ENCODE assay signal across 1 cellular context in the genomic region with DNA sequence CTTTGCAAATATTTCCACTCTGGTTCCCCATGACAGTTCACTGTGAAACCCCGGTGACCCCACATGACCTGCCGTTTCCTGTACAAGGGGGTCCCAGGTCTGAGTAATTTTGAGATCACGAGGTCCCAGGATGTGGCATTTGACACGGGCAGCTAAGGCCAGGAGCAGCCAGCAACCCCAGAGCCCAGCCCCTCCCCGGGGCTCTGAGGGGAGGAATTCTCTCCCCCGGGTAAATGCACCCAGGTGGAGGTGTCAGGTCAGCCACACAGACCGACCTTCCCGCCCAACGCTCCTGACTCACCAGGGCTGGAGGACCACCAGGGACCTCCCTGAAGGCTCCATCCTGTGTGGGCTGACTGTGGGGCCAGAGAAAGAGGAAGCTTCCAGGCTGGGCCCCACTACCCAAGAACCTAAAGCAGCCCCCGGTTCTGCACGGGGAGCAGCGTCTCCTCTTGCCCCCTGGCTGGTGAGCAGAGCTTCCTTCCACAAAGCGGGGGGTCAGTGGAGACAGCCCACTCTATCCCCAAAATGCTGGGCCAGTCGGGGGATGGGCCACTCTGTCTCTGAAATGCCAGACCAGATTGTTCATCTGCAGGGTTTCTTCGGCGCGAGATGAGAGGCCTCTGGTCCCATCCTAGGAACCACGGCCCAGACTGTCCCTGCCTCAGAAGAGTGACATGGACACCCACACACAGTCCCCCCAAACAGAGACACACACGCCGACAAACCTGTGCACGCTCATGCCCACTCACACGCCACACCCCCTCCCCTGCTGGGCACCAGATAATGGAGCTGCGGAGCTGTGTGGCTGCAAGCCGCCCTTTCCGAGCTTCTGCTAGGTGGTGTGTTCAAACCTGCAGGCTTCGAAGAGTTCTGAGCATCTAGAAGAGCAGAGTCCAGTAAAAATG.
TF ChIP-seq lines count a peak whose summit lies in the region.

No MANE protein-coding gene starts in this region.

TF ChIP-seq in HepG2, 621 proteins besides CTCF, POLR2A, EP300 and RAD21 (continued from another document and continues in another):
- TF ChIP-seq ZNF407 (CRISPR knock-in tag; IDR thresholded peaks at IDR 0.05; ENCODE audit: not compliant biosample characterization) (no peak), TOE1 (CRISPR knock-in tag; IDR thresholded peaks at IDR 0.05) (no peak), ZNF256 (CRISPR knock-in tag; conservative IDR thresholded peaks at IDR 0.05) (no peak), GABPA (IDR thresholded peaks at IDR 0.05; ENCODE audit: low read depth, low read length) (no peak), GABPA (CRISPR knock-in tag; IDR thresholded peaks at IDR 0.05; ENCODE audit: low read depth) (no peak), NCOR1 (IDR thresholded peaks at IDR 0.05; ENCODE audit: borderline replicate concordance, low read length) (no peak), PITX1 (CRISPR knock-in tag; IDR thresholded peaks at IDR 0.05) (no peak), HOXA5 (CRISPR knock-in tag; IDR thresholded peaks at IDR 0.05) (no peak), ZNF784 (CRISPR knock-in tag; IDR thresholded peaks at IDR 0.05; ENCODE audit: borderline replicate concordance) (no peak), CBFB (CRISPR knock-in tag; IDR thresholded peaks at IDR 0.05) (0 out of 2 replicates have a peak, but pooled peaks have one; percentile 13), ZNF615 (CRISPR knock-in tag; IDR thresholded peaks at IDR 0.05; ENCODE audit: borderline replicate concordance) (no peak), ZNF605 (CRISPR knock-in tag; IDR thresholded peaks at IDR 0.05) (no peak), XRCC5 (optimal IDR thresholded peaks at IDR 0.05; ENCODE audit: low read length) (no peak), ASH2L (IDR thresholded peaks at IDR 0.05; ENCODE audit: insufficient read length, low read depth, low read length) (no peak), RFXANK (CRISPR knock-in tag; IDR thresholded peaks at IDR 0.05) (no peak), SSRP1 (CRISPR knock-in tag; IDR thresholded peaks at IDR 0.05) (no peak), IKZF4 (CRISPR knock-in tag; IDR thresholded peaks at IDR 0.05; ENCODE audit: borderline replicate concordance, low read depth, not compliant biosample characterization) (peak; percentile 44), ZNF350 (CRISPR knock-in tag; IDR thresholded peaks at IDR 0.05; ENCODE audit: borderline replicate concordance, low read depth) (0 out of 2 replicates have a peak, but pooled peaks have one; percentile 5), SMC3 (IDR thresholded peaks at IDR 0.05; ENCODE audit: low read length) (no peak), ZNF160 (CRISPR knock-in tag; IDR thresholded peaks at IDR 0.05) (no peak), ZNF460 (CRISPR knock-in tag; IDR thresholded peaks at IDR 0.05; ENCODE audit: borderline replicate concordance) (no peak), NFKBIZ (CRISPR knock-in tag; IDR thresholded peaks at IDR 0.05) (no peak), ZNF333 (CRISPR knock-in tag; IDR thresholded peaks at IDR 0.05; ENCODE audit: borderline replicate concordance) (no peak), ZBTB38 (CRISPR knock-in tag; IDR thresholded peaks at IDR 0.05) (peak; percentile 76; the same call in 1 of the 2 replicates), PHF5A (CRISPR knock-in tag; IDR thresholded peaks at IDR 0.05; ENCODE audit: low read depth, unreplicated experiment) (no peak), XBP1 (CRISPR knock-in tag; IDR thresholded peaks at IDR 0.05) (no peak), U2AF2 (IDR thresholded peaks at IDR 0.05; ENCODE audit: low read depth, low read length) (no peak), ZNF891 (CRISPR knock-in tag; IDR thresholded peaks at IDR 0.05) (0 out of 2 replicates have a peak, but pooled peaks have one; percentile 17)
- TF ChIP-seq, protein P1, sequence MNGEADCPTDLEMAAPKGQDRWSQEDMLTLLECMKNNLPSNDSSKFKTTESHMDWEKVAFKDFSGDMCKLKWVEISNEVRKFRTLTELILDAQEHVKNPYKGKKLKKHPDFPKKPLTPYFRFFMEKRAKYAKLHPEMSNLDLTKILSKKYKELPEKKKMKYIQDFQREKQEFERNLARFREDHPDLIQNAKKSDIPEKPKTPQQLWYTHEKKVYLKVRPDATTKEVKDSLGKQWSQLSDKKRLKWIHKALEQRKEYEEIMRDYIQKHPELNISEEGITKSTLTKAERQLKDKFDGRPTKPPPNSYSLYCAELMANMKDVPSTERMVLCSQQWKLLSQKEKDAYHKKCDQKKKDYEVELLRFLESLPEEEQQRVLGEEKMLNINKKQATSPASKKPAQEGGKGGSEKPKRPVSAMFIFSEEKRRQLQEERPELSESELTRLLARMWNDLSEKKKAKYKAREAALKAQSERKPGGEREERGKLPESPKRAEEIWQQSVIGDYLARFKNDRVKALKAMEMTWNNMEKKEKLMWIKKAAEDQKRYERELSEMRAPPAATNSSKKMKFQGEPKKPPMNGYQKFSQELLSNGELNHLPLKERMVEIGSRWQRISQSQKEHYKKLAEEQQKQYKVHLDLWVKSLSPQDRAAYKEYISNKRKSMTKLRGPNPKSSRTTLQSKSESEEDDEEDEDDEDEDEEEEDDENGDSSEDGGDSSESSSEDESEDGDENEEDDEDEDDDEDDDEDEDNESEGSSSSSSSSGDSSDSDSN (CRISPR knock-in tag; IDR thresholded peaks at IDR 0.05) = no peak
- TF ChIP-seq, protein P2, sequence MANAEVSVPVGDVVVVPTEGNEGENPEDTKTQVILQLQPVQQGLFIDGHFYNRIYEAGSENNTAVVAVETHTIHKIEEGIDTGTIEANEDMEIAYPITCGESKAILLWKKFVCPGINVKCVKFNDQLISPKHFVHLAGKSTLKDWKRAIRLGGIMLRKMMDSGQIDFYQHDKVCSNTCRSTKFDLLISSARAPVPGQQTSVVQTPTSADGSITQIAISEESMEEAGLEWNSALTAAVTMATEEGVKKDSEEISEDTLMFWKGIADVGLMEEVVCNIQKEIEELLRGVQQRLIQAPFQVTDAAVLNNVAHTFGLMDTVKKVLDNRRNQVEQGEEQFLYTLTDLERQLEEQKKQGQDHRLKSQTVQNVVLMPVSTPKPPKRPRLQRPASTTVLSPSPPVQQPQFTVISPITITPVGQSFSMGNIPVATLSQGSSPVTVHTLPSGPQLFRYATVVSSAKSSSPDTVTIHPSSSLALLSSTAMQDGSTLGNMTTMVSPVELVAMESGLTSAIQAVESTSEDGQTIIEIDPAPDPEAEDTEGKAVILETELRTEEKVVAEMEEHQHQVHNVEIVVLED (CRISPR knock-in tag; IDR thresholded peaks at IDR 0.05; ENCODE audit: borderline replicate concordance) = no peak
- TF ChIP-seq, protein P3, sequence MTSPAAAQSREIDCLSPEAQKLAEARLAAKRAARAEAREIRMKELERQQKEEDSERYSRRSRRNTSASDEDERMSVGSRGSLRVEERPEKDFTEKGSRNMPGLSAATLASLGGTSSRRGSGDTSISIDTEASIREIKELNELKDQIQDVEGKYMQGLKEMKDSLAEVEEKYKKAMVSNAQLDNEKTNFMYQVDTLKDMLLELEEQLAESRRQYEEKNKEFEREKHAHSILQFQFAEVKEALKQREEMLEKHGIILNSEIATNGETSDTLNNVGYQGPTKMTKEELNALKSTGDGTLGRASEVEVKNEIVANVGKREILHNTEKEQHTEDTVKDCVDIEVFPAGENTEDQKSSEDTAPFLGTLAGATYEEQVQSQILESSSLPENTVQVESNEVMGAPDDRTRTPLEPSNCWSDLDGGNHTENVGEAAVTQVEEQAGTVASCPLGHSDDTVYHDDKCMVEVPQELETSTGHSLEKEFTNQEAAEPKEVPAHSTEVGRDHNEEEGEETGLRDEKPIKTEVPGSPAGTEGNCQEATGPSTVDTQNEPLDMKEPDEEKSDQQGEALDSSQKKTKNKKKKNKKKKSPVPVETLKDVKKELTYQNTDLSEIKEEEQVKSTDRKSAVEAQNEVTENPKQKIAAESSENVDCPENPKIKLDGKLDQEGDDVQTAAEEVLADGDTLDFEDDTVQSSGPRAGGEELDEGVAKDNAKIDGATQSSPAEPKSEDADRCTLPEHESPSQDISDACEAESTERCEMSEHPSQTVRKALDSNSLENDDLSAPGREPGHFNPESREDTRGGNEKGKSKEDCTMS (CRISPR knock-in tag; conservative IDR thresholded peaks at IDR 0.05) = no peak
- TF ChIP-seq, protein P4, sequence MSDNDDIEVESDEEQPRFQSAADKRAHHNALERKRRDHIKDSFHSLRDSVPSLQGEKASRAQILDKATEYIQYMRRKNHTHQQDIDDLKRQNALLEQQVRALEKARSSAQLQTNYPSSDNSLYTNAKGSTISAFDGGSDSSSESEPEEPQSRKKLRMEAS (IDR thresholded peaks at IDR 0.05) = 0 out of 2 replicates have a peak, but pooled peaks have one; percentile 11
- TF ChIP-seq, protein P5, sequence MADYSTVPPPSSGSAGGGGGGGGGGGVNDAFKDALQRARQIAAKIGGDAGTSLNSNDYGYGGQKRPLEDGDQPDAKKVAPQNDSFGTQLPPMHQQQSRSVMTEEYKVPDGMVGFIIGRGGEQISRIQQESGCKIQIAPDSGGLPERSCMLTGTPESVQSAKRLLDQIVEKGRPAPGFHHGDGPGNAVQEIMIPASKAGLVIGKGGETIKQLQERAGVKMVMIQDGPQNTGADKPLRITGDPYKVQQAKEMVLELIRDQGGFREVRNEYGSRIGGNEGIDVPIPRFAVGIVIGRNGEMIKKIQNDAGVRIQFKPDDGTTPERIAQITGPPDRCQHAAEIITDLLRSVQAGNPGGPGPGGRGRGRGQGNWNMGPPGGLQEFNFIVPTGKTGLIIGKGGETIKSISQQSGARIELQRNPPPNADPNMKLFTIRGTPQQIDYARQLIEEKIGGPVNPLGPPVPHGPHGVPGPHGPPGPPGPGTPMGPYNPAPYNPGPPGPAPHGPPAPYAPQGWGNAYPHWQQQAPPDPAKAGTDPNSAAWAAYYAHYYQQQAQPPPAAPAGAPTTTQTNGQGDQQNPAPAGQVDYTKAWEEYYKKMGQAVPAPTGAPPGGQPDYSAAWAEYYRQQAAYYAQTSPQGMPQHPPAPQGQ (CRISPR knock-in tag; IDR thresholded peaks at IDR 0.05; ENCODE audit: borderline replicate concordance) = no peak
- TF ChIP-seq, protein P6, sequence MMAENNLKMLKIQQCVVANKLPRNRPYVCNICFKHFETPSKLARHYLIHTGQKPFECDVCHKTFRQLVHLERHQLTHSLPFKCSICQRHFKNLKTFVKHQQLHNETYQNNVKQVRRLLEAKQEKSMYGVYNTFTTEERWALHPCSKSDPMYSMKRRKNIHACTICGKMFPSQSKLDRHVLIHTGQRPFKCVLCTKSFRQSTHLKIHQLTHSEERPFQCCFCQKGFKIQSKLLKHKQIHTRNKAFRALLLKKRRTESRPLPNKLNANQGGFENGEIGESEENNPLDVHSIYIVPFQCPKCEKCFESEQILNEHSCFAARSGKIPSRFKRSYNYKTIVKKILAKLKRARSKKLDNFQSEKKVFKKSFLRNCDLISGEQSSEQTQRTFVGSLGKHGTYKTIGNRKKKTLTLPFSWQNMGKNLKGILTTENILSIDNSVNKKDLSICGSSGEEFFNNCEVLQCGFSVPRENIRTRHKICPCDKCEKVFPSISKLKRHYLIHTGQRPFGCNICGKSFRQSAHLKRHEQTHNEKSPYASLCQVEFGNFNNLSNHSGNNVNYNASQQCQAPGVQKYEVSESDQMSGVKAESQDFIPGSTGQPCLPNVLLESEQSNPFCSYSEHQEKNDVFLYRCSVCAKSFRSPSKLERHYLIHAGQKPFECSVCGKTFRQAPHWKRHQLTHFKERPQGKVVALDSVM (CRISPR knock-in tag; IDR thresholded peaks at IDR 0.05) = no peak
